ENCODE assay signal across 8 cellular contexts in genomic region chr1:156154317-156154749, GRCh38. TPM values are rescaled to one million over a fixed set of nuclear protein-coding genes. Genes with fewer than 3 reads are reported as not detected.
DNase-seq lines count a peak whose midpoint lies in the region; ATAC-seq and TF ChIP-seq lines count a peak whose summit lies in the region.

No MANE protein-coding gene starts in this region.

- peaks cover 40% of the 10 kb centered on the region for H3K4me1 Mint-ChIP-seq in T-helper 17 cell

- no peak overlapping the region for H4K12ac ChIP-seq in trophoblast cell (ENCODE audit: low read depth, low read length)

- no peak overlapping the region for H3K27ac ChIP-seq in trophoblast cell (ENCODE audit: low read depth, low read length)

- H3K27me3 ChIP-seq in trophoblast cell (ENCODE audit: insufficient read depth, low read length) = no peaks in the 10 kb centered on the region

- H2BK120ac ChIP-seq in trophoblast cell (ENCODE audit: insufficient read depth, low read length, poor library complexity) = no peak overlapping the region

- H3K36me3 Mint-ChIP-seq in T-helper 17 cell (ENCODE audit: low read depth) = peaks cover 5% of the 10 kb centered on the region

- no peak overlapping the region for H3K4ac ChIP-seq in trophoblast cell (ENCODE audit: low read depth, low read length)

- no CpG with 5 or more reads among the region's 11 CpGs for WGBS in trophoblast cell (ENCODE audit: extremely low coverage, insufficient coverage, insufficient read length)

- intact Hi-C loops in mucosa of descending colon (cut with DNase I, micrococcal nuclease) = no loop called here

- H3K4me1 ChIP-seq in mucosa of descending colon (ENCODE audit: low read depth) (no peaks in the 10 kb centered on the region), trophoblast cell (ENCODE audit: control insufficient read depth in 1 of 2, insufficient read depth in 2 of 2, low read length in 2 of 2) (peaks cover 7 to 11% of the 10 kb centered on the region in 2 experiments)

- H2BK12ac ChIP-seq in trophoblast cell (ENCODE audit: low read length) = no peak overlapping the region

- H4K8ac ChIP-seq in trophoblast cell (ENCODE audit: low read depth, low read length) = no peak overlapping the region

- no peak overlapping the region for H3K4me2 ChIP-seq in trophoblast cell (ENCODE audit: low read length)

- no peak for TF ChIP-seq CTCF in mucosa of descending colon (IDR thresholded peaks at IDR 0.05)

- no peak overlapping the region for H2BK5ac ChIP-seq in trophoblast cell (ENCODE audit: low read depth, low read length, poor library complexity)

- H3K9me3 ChIP-seq in T-helper 17 cell (ENCODE audit: control insufficient read depth, low read length, poor library complexity, severe bottlenecking) (no peaks in the 10 kb centered on the region), mucosa of descending colon (no peaks in the 10 kb centered on the region), trophoblast cell (ENCODE audit: insufficient read depth, low read depth, low read length) (no peaks in the 10 kb centered on the region)

- no peak overlapping the region for H2AFZ ChIP-seq in trophoblast cell (ENCODE audit: insufficient read depth, low read length, poor library complexity)

- ATAC-seq in HG02852 (IDR thresholded peaks at IDR 0.05; ENCODE audit: unreplicated experiment) (peak; percentile 41), T-helper 17 cell (peak; percentile 32), mucosa of descending colon (peak; percentile 56)

- H3K23ac ChIP-seq in trophoblast cell (ENCODE audit: low read length) = no peak overlapping the region

- no peak overlapping the region for H3K18ac ChIP-seq in trophoblast cell (ENCODE audit: low read length)

- no peak overlapping the region for H4K91ac ChIP-seq in trophoblast cell (ENCODE audit: low read depth, low read length)

- H3K27ac Mint-ChIP-seq in T-helper 17 cell = peak overlapping the region; percentile 97

- no peak overlapping the region for H2AK5ac ChIP-seq in trophoblast cell (ENCODE audit: low read length)

- no peak overlapping the region for H3K14ac ChIP-seq in trophoblast cell (ENCODE audit: low read length)

- H3K36me3 ChIP-seq in mucosa of descending colon (ENCODE audit: low read depth) = no peaks in the 10 kb centered on the region
- no peaks in the 10 kb centered on the region for H3K36me3 ChIP-seq in trophoblast cell (ENCODE audit: control insufficient read depth in 1 of 2, insufficient read depth in 2 of 2, low read length in 2 of 2)

- DNase-seq in NK-92 treated with Interleukin-12 subunit alpha and Interleukin-12 subunit beta, amount 100 ng/mL, for 24 hours (lab: John Stamatoyannopoulos, UW) = peak; percentile 74
- DNase-seq in NK-92 (lab: John Stamatoyannopoulos, UW; ENCODE audit: unreplicated experiment) (no peak), T-helper 17 cell (no peak), mucosa of descending colon (peak in 2 of 3 donors; percentile 25 to 74), KG1 (lab: John Stamatoyannopoulos, UW) (no peak), NCI-H2171 (lab: John Stamatoyannopoulos, UW) (no peak), trophoblast cell (no peak)

- no peak overlapping the region for H3K4me3 ChIP-seq in mucosa of descending colon
- H3K4me3 ChIP-seq in trophoblast cell (ENCODE audit: low read depth, low read length) = no peak overlapping the region

- H3K79me2 ChIP-seq in trophoblast cell (ENCODE audit: control insufficient read depth, insufficient read depth, low read length, poor library complexity) = no peaks in the 10 kb centered on the region

- H3K9ac ChIP-seq in trophoblast cell (ENCODE audit: low read length) = no peak overlapping the region

- H3K79me1 ChIP-seq in trophoblast cell (ENCODE audit: low read length) = peaks cover 3% of the 10 kb centered on the region

- H3K4me3 Mint-ChIP-seq in T-helper 17 cell = peak overlapping the region; percentile 73

- H3K27me3 Mint-ChIP-seq in T-helper 17 cell = no peaks in the 10 kb centered on the region

RNA-seq across cellular contexts. Expression of gene SEMA4A, which starts 0.9 kb away (rescaled TPM):
- total RNA-seq in T-helper 17 cell (10 to 100 TPM; 21.7 to 58.1 TPM), mucosa of descending colon (1 to 10 TPM; 2.1 to 7.6 (median 5.5) TPM)
- polyA plus RNA-seq in trophoblast cell (2013) = 0.47 and 0.83 TPM in 2 replicates

RNA-seq across cellular contexts. Expression of gene SLC25A44, which starts 39.6 kb away (rescaled TPM):
- 10 to 100 TPM; 14.4 to 21.6 TPM for total RNA-seq in T-helper 17 cell
- total RNA-seq in mucosa of descending colon = 10 to 100 TPM; 19.8 to 31.1 (median 24.8) TPM
- 15.7 and 16.0 TPM in 2 replicates for polyA plus RNA-seq in trophoblast cell (2013)

RNA-seq across cellular contexts. Expression of gene LMNA, which starts 39.8 kb away (rescaled TPM):
- total RNA-seq in T-helper 17 cell (1,000 to 10,000 TPM in 1 of 2 donors, 100 to 1,000 TPM in 1; 919 to 1,908 TPM), mucosa of descending colon (100 to 1,000 TPM; 263 to 334 (median 308) TPM)
- 414 and 457 TPM in 2 replicates for polyA plus RNA-seq in trophoblast cell (2013)

RNA-seq across cellular contexts. Expression of gene PMF1, which starts 58.5 kb away (rescaled TPM):
- 10 to 100 TPM; 59.1 to 73.2 TPM for total RNA-seq in T-helper 17 cell
- total RNA-seq in mucosa of descending colon = 10 to 100 TPM; 38.1 to 46.8 (median 43.6) TPM
- polyA plus RNA-seq in trophoblast cell (2013) = 63.3 and 68.8 TPM in 2 replicates

Comparison
In these comparisons a context has a peak if more than half of its experiments do, and no peak if none do; other contexts are left out.
1. DNase-seq: peak in NK-92 treated with Interleukin-12 subunit alpha and Interleukin-12 subunit beta, amount 100 ng/mL, for 24 hours (single experiment) and mucosa of descending colon (2 of 3); none in NK-92 (single experiment), T-helper 17 cell (0 of 3), KG1 (single experiment), NCI-H2171 (single experiment) and trophoblast cell (0 of 2).
2. Peak in every context shown above with its lines, with median percentiles within 50 percentile points of each other: ATAC-seq.